In genomic region chr10:78600740-78601139, GRCh38 we compare ENCODE assay signal across 24 cellular contexts.
A peak's percentile ranks its signal among the peaks of the same experiment; 100 is the strongest.
DNase-seq lines count a peak whose midpoint lies in the region; ATAC-seq and TF ChIP-seq lines count a peak whose summit lies in the region.
"Had no signal": no experiment of that assay in that cellular context is flagged by ENCODE, and none has a peak within 500 bp of the region (broad histone marks: within the 10 kb centered on the region; RNA-seq: fewer than 3 reads in every experiment).

No MANE protein-coding gene starts in this region.

- H3K4me3 ChIP-seq in choroid plexus epithelial cell (ENCODE audit: low read depth, low read length): no peak overlapping the region
- H3K4me3 ChIP-seq in mesenchymal stem cell (ENCODE audit: insufficient read depth in 1 of 2, low read depth in 1 of 2, low read length in 2 of 2): no peak overlapping the region
- no peak overlapping the region for H3K4me3 ChIP-seq in A673 (ENCODE audit: low read depth, low read length, poor library complexity, severe bottlenecking)
- H3K4me3 ChIP-seq: HAP-1, lower lobe of right lung, spleen, tibial artery had no signal

- no TSS peak for BruUV-seq in A673 (replicated peaks; lab: Mats Ljungman, UMichigan)

- H3K4me1 Mint-ChIP-seq in HFFc6 (ENCODE audit: low read depth): no peaks in the 10 kb centered on the region

- peaks cover 4% of the 10 kb centered on the region for H3K4me1 ChIP-seq in mesenchymal stem cell (ENCODE audit: control insufficient read depth, insufficient read depth, low read depth, low read length)
- H3K4me1 ChIP-seq in A673 (ENCODE audit: insufficient read depth, low read length, poor library complexity, severe bottlenecking): no peaks in the 10 kb centered on the region
- H3K4me1 ChIP-seq: HAP-1, lower lobe of right lung, tibial artery had no signal

- H2AFZ ChIP-seq in mesenchymal stem cell (ENCODE audit: low read depth, low read length): no peak overlapping the region

- ATAC-seq in HG03571 (IDR thresholded peaks at IDR 0.05; ENCODE audit: unreplicated experiment): no peak
- ATAC-seq: lower lobe of right lung; stimulated activated naive CD8-positive, alpha-beta T cell treated with anti-CD3 and anti-CD28 coated beads, Interleukin-15, Interleukin-2, amounts not matched to agents 100 U/mL and 50 U/mL, for 24 hours had no signal

- H3K36me3 Mint-ChIP-seq in HFFc6 (ENCODE audit: low read depth): no peaks in the 10 kb centered on the region

- no peak overlapping the region for H2BK120ac ChIP-seq in mesenchymal stem cell (ENCODE audit: low read depth, low read length)

- no peak overlapping the region for H2AK5ac ChIP-seq in mesenchymal stem cell (ENCODE audit: low read length, severe bottlenecking)

- H4K91ac ChIP-seq in mesenchymal stem cell (ENCODE audit: low read length): no peak overlapping the region

- no peak overlapping the region for H3K14ac ChIP-seq in mesenchymal stem cell (ENCODE audit: low read length in 2 of 2)

- TF ChIP-seq CTCF in HFFc6 (IDR thresholded peaks at IDR 0.05) (no peak), choroid plexus epithelial cell (conservative IDR thresholded peaks at IDR 0.05; ENCODE audit: low read depth, low read length) (no peak), A673 (conservative IDR thresholded peaks at IDR 0.05; ENCODE audit: low read depth, low read length) (no peak)

- 74% methylated on average over 2 of the region's 3 CpGs for WGBS in mesenchymal stem cell

- no peak overlapping the region for H4K8ac ChIP-seq in mesenchymal stem cell (ENCODE audit: low read length)

- no peak overlapping the region for H3K27ac Mint-ChIP-seq in HFFc6
- H3K27ac Mint-ChIP-seq: T-helper 2 cell treated with Interferon-gamma antibody and Interleukin-4, amounts not matched to agents 5 μg/mL and 100 μg/mL, for 36 hours had no signal

- no peak overlapping the region for H3K4me3 Mint-ChIP-seq in HFFc6
- H3K4me3 Mint-ChIP-seq: T-helper 2 cell treated with Interferon-gamma antibody and Interleukin-4, amounts not matched to agents 5 μg/mL and 100 μg/mL, for 36 hours had no signal

- no peaks in the 10 kb centered on the region for H3K79me1 ChIP-seq in mesenchymal stem cell (replicated peaks; ENCODE audit: low read length, poor library complexity, severe bottlenecking)

- no peak overlapping the region for H3K23ac ChIP-seq in mesenchymal stem cell (ENCODE audit: low read length in 2 of 2)

- H2BK12ac ChIP-seq in mesenchymal stem cell (ENCODE audit: low read length in 2 of 2): no peak overlapping the region

- DNase-seq in AG08395 (ENCODE audit: low spot score) (peak; percentile 33), HFFc6 (peak; percentile 3), choroid plexus epithelial cell (ENCODE audit: low read depth) (peak; percentile 42), mesenchymal stem cell (peak; percentile 13), H4 (ENCODE audit: low spot score) (no peak), A673 (ENCODE audit: low spot score) (no peak), NAMALWA (ENCODE audit: low spot score) (no peak)
- DNase-seq: activated CD4-positive, alpha-beta T cell treated with anti-CD3 and anti-CD28 coated beads, Interleukin-2, amount 50 U/mL, for 1 hour; activated CD8-positive, alpha-beta memory T cell treated with anti-CD3 and anti-CD28 coated beads, Interleukin-2, amount 50 U/mL, for 4 hours; C1 segment of cervical spinal cord; DMS 273 treated with DMSO at 0.1 percent for 48 hours; hypothalamus; KBM-7; lower lobe of right lung; NCI-H1930; NCI-H2227 treated with DMSO at 0.1 percent for 48 hours; NCI-H774; spleen; stimulated activated CD4-positive, alpha-beta T cell treated with anti-CD3 and anti-CD28 coated beads, Interleukin-4, amount 100 ng/mL, for 24 hours; stimulated activated naive CD8-positive, alpha-beta T cell treated with anti-CD3 and anti-CD28 coated beads, Interleukin-15, Interleukin-2, amounts not matched to agents 100 U/mL and 50 U/mL, for 24 hours; tibial artery had no signal

- no peak overlapping the region for H3K18ac ChIP-seq in mesenchymal stem cell (ENCODE audit: low read depth in 1 of 2, low read length in 2 of 2)

- H3K9ac ChIP-seq in mesenchymal stem cell (ENCODE audit: low read length): no peak overlapping the region

- H3K27ac ChIP-seq in mesenchymal stem cell (ENCODE audit: low read length, poor library complexity, severe bottlenecking): no peak overlapping the region
- no peak overlapping the region for H3K27ac ChIP-seq in A673 (ENCODE audit: low read depth, low read length, poor library complexity, severe bottlenecking)
- H3K27ac ChIP-seq: lower lobe of right lung, tibial artery had no signal

- H3K9me3 ChIP-seq in mesenchymal stem cell (ENCODE audit: control insufficient read depth, low read length): no peaks in the 10 kb centered on the region
- H3K9me3 ChIP-seq in A673 (ENCODE audit: low read depth, low read length, poor library complexity, severe bottlenecking): no peaks in the 10 kb centered on the region
- H3K9me3 ChIP-seq: HAP-1, lower lobe of right lung, spleen, tibial artery had no signal

- H2BK5ac ChIP-seq in mesenchymal stem cell (ENCODE audit: low read depth, low read length, poor library complexity, severe bottlenecking): no peak overlapping the region

- POLR2A ChIA-PET in A673 (lab: Charles Lee; ENCODE audit: low non-redundant PET): no interaction called here

- no peak overlapping the region for H2BK15ac ChIP-seq in mesenchymal stem cell (ENCODE audit: low read depth, poor library complexity, severe bottlenecking)

- H3K27me3 Mint-ChIP-seq in HFFc6 (ENCODE audit: insufficient read depth): peaks cover 53% of the 10 kb centered on the region

- intact Hi-C loops in A673 (cut with micrococcal nuclease; ENCODE audit: unreplicated experiment): no loop called here

- H3K9me3 Mint-ChIP-seq in HFFc6: no peaks in the 10 kb centered on the region
- H3K9me3 Mint-ChIP-seq: T-helper 2 cell treated with Interferon-gamma antibody and Interleukin-4, amounts not matched to agents 5 μg/mL and 100 μg/mL, for 36 hours had no signal

- no peak overlapping the region for H3K4ac ChIP-seq in mesenchymal stem cell (ENCODE audit: low read depth in 1 of 2, low read length in 2 of 2)

- H3K27me3 ChIP-seq in mesenchymal stem cell (ENCODE audit: control insufficient read depth in 1 of 2, insufficient read depth in 1 of 2, low read length in 2 of 2) (peaks cover 7 to 19% of the 10 kb centered on the region in 2 experiments), A673 (replicated peaks; ENCODE audit: insufficient read depth, low read depth, low read length, poor library complexity) (no peaks in the 10 kb centered on the region)

- CTCF ChIA-PET in A673 (lab: Charles Lee): no interaction called here

- no peaks in the 10 kb centered on the region for H3K36me3 ChIP-seq in mesenchymal stem cell (ENCODE audit: control insufficient read depth in 1 of 2, insufficient read depth in 2 of 2, low read depth in 1 of 2, low read length in 2 of 2)
- H3K36me3 ChIP-seq in A673 (ENCODE audit: insufficient read depth, low read length, poor library complexity, severe bottlenecking): no peaks in the 10 kb centered on the region
- H3K36me3 ChIP-seq: HAP-1, lower lobe of right lung, spleen, tibial artery had no signal

- no peak overlapping the region for H3K4me2 ChIP-seq in mesenchymal stem cell (ENCODE audit: low read length, poor library complexity, severe bottlenecking)

Comparison
In these comparisons a context has a peak if more than half of its experiments do, and no peak if none do; other contexts are left out.
1. DNase-seq: peak in AG08395 (single experiment), HFFc6 (single experiment), choroid plexus epithelial cell (single experiment) and mesenchymal stem cell (single experiment); none in H4 (single experiment), A673 (single experiment) and NAMALWA (single experiment).